ENCODE assay signal across 8 cellular contexts in the genomic region with DNA sequence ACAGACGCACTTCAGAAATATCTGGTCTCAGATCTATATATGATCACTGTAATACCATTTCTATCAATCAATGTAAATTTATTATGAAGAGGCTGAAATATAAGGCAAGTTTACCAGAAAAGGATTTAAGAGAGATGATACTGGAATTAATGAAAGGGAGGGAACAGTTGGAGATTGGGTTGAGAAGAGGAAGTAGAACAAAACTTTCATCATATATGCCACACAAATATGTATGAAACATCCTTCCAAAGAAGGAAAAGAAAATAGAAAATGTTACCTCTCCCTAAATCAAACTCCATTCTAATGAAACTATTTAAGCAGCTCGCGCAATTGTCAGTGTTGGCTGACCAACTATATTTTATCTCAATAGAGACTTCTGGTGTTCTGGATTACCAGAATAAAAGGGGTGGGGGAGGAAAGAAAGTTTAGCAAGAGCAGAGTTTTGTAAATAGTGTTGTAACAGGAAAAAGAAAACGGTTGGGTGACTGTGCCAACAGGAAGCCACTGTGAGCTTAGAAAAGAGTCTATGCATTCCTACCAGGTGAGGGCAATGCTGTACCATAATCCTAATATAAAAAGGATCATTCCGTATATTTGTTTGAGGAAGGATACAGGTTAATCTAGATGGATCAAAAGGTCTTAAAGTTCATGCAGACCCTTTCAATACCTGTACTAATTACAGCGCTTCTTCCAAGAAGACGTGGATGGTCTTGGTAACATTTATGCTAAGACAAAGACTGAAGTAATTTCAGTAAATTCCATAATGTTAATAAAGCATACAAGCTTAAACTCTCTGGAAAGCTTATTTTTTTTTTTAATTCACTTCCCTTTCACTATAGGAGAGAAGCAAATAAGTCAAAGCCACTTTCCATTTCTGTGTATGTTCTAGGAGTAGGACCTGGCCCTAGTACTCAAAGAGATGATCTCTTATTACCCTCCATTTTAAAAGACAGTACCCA. TPM values are rescaled to one million over a fixed set of nuclear protein-coding genes. Genes with fewer than 3 reads are reported as not detected.
DNase-seq lines count a peak whose midpoint lies in the region; ATAC-seq and TF ChIP-seq lines count a peak whose summit lies in the region.

No MANE protein-coding gene starts in this region.

- H3K27ac Mint-ChIP-seq in activated T-cell treated with anti-CD3 and anti-CD28 coated beads, Interleukin-2, amount 50 U/mL, for 72 hours: peak overlapping the region; percentile 97

- intact Hi-C loops in psoas muscle (cut with DNase I): loop anchor here in 1 of 2 donors (10.0 kb wide), 1 partner anchor 260 kb away; no protein-coding TSS in a partner anchor

- no peaks in the 10 kb centered on the region for H3K27me3 ChIP-seq in psoas muscle (ENCODE audit: insufficient read depth in 3 of 3, low read length in 2 of 3)

- no peaks in the 10 kb centered on the region for H3K27me3 Mint-ChIP-seq in activated T-cell treated with anti-CD3 and anti-CD28 coated beads, Interleukin-2, amount 50 U/mL, for 72 hours (ENCODE audit: low read depth)
- no peaks in the 10 kb centered on the region for H3K27me3 Mint-ChIP-seq in activated T-cell treated with anti-CD3 and anti-CD28 coated beads, Interleukin-2, amount 50 U/mL, for 4 hours (ENCODE audit: low read depth)

- TF ChIP-seq CTCF in WI38 (IDR thresholded peaks at IDR 0.05; ENCODE audit: low read depth, low read length) (peak; percentile 29; the same call in 1 of the 2 replicates), psoas muscle (IDR thresholded peaks at IDR 0.05) (peak; percentile 56)

- H3K4me1 Mint-ChIP-seq in activated T-cell treated with anti-CD3 and anti-CD28 coated beads, Interleukin-2, amount 50 U/mL, for 72 hours (ENCODE audit: low read depth): peaks cover 15% of the 10 kb centered on the region
- peaks cover 13% of the 10 kb centered on the region for H3K4me1 Mint-ChIP-seq in activated T-cell treated with anti-CD3 and anti-CD28 coated beads, Interleukin-2, amount 50 U/mL, for 4 hours (ENCODE audit: low read depth)

- H3K27ac ChIP-seq in psoas muscle: no peak overlapping the region

- 51 to 58% (median 53%) methylated on average over 7 of the region's 7 CpGs for WGBS in psoas muscle, 3 donors

- H3K4me3 Mint-ChIP-seq in activated T-cell treated with anti-CD3 and anti-CD28 coated beads, Interleukin-2, amount 50 U/mL, for 72 hours: peak overlapping the region in 1 of 2 donors; percentile 6
- H3K4me3 Mint-ChIP-seq in activated T-cell treated with anti-CD3 and anti-CD28 coated beads, Interleukin-2, amount 50 U/mL, for 4 hours: no peak overlapping the region

- peaks cover 5% of the 10 kb centered on the region in 2 donors for H3K9me3 Mint-ChIP-seq in activated T-cell treated with anti-CD3 and anti-CD28 coated beads, Interleukin-2, amount 50 U/mL, for 72 hours
- peaks cover 17% of the 10 kb centered on the region for H3K9me3 Mint-ChIP-seq in activated T-cell treated with anti-CD3 and anti-CD28 coated beads, Interleukin-2, amount 50 U/mL, for 4 hours

- H3K36me3 ChIP-seq in psoas muscle (ENCODE audit: insufficient read depth in 1 of 2, low read depth in 1 of 2): peaks cover 6 to 56% of the 10 kb centered on the region in 2 donors

- no peaks in the 10 kb centered on the region for H3K4me1 ChIP-seq in psoas muscle

- ATAC-seq in activated T-cell treated with anti-CD3 and anti-CD28 coated beads, Interleukin-2, amount 50 U/mL, for 72 hours (replicated peaks in 1 of 2): peak; percentile 37 to 57
- ATAC-seq in activated T-cell treated with anti-CD3 and anti-CD28 coated beads, Interleukin-2, amount 50 U/mL, for 4 hours: no peak
- ATAC-seq in psoas muscle (peak in 3 of 4 donors; percentile 65 to 86 (median 84)), HG02678 (IDR thresholded peaks at IDR 0.05; ENCODE audit: unreplicated experiment) (no peak), GM21723 (IDR thresholded peaks at IDR 0.05; ENCODE audit: unreplicated experiment) (no peak)

- no peak for DNase-seq in activated T-cell treated with anti-CD3 and anti-CD28 coated beads, Interleukin-2, amount 50 U/mL, for 72 hours
- DNase-seq in activated T-cell treated with anti-CD3 and anti-CD28 coated beads, Interleukin-2, amount 50 U/mL, for 4 hours: no peak
- peak; percentile 9 for DNase-seq in NCI-H1694 treated with DMSO at 0.1 percent for 48 hours (lab: John Stamatoyannopoulos, UW)
- DNase-seq in glomerular visceral epithelial cell (ENCODE audit: extremely low spot score): peak; percentile 53
- DNase-seq in psoas muscle: no peak

- H3K9me3 ChIP-seq in psoas muscle: peaks cover 12% of the 10 kb centered on the region

- peaks cover 17 to 30% of the 10 kb centered on the region in 2 donors for H3K36me3 Mint-ChIP-seq in activated T-cell treated with anti-CD3 and anti-CD28 coated beads, Interleukin-2, amount 50 U/mL, for 72 hours (ENCODE audit: insufficient read depth in 2 of 2)
- H3K36me3 Mint-ChIP-seq in activated T-cell treated with anti-CD3 and anti-CD28 coated beads, Interleukin-2, amount 50 U/mL, for 4 hours (ENCODE audit: insufficient read depth): peaks cover 51% of the 10 kb centered on the region

- H3K4me3 ChIP-seq in WI38 (ENCODE audit: low read depth, low read length) (no peak overlapping the region), psoas muscle (no peak overlapping the region)

RNA-seq across cellular contexts. Expression of a gene that starts 14.5 kb away (rescaled TPM):
- 10 to 100 TPM; 22.4 to 23.1 TPM for total RNA-seq in activated T-cell treated with anti-CD3 and anti-CD28 coated beads, Interleukin-2, amount 50 U/mL, for 72 hours
- 10 to 100 TPM; 40.3 to 46.4 (median 43.7) TPM for total RNA-seq in activated T-cell treated with anti-CD3 and anti-CD28 coated beads, Interleukin-2, amount 50 U/mL, for 4 hours
- total RNA-seq in psoas muscle: 10 to 100 TPM; 13.4 to 28.9 (median 22.0) TPM
- polyA plus RNA-seq in psoas muscle: 10 to 100 TPM; 22.9 to 57.1 (median 53.3) TPM

RNA-seq across cellular contexts. Expression of a gene that starts 24.7 kb away (rescaled TPM):
- 100 to 1,000 TPM in 1 of 2 donors, 10 to 100 TPM in 1; 88.7 to 101 TPM for total RNA-seq in activated T-cell treated with anti-CD3 and anti-CD28 coated beads, Interleukin-2, amount 50 U/mL, for 72 hours
- total RNA-seq in activated T-cell treated with anti-CD3 and anti-CD28 coated beads, Interleukin-2, amount 50 U/mL, for 4 hours: 10 to 100 TPM; 69.9 to 86.1 (median 78.2) TPM
- 10 to 100 TPM; 35.1 to 60.1 (median 42.3) TPM for total RNA-seq in psoas muscle
- polyA plus RNA-seq in psoas muscle: 10 to 100 TPM; 40.7 to 64.8 (median 44.0) TPM

RNA-seq across cellular contexts. Expression of a gene that starts 43.9 kb away (rescaled TPM):
- 1 to 10 TPM; 1.2 to 1.3 TPM for total RNA-seq in activated T-cell treated with anti-CD3 and anti-CD28 coated beads, Interleukin-2, amount 50 U/mL, for 72 hours
- total RNA-seq in activated T-cell treated with anti-CD3 and anti-CD28 coated beads, Interleukin-2, amount 50 U/mL, for 4 hours: under 1 TPM; 0.13 to 0.22 (median 0.18) TPM
- total RNA-seq in psoas muscle: 1 to 10 TPM; 1.5 to 4.0 (median 3.6) TPM
- polyA plus RNA-seq in psoas muscle: 1 to 10 TPM in 2 of 3 donors, under 1 TPM in 1; 0.97 to 2.2 (median 1.3) TPM

Comparison
In these comparisons a context has a peak if more than half of its experiments do, and no peak if none do; other contexts are left out.
1. ATAC-seq: peak in activated T-cell treated with anti-CD3 and anti-CD28 coated beads, Interleukin-2, amount 50 U/mL, for 72 hours (2 of 2) and psoas muscle (3 of 4); none in activated T-cell treated with anti-CD3 and anti-CD28 coated beads, Interleukin-2, amount 50 U/mL, for 4 hours (0 of 2), HG02678 (single experiment) and GM21723 (single experiment).
2. DNase-seq: peak in NCI-H1694 treated with DMSO at 0.1 percent for 48 hours (single experiment) and glomerular visceral epithelial cell (single experiment); none in activated T-cell treated with anti-CD3 and anti-CD28 coated beads, Interleukin-2, amount 50 U/mL, for 72 hours (0 of 2), activated T-cell treated with anti-CD3 and anti-CD28 coated beads, Interleukin-2, amount 50 U/mL, for 4 hours (single experiment) and psoas muscle (0 of 2).